Comparison of ENCODE assay signal across 8 cellular contexts in the genomic region with DNA sequence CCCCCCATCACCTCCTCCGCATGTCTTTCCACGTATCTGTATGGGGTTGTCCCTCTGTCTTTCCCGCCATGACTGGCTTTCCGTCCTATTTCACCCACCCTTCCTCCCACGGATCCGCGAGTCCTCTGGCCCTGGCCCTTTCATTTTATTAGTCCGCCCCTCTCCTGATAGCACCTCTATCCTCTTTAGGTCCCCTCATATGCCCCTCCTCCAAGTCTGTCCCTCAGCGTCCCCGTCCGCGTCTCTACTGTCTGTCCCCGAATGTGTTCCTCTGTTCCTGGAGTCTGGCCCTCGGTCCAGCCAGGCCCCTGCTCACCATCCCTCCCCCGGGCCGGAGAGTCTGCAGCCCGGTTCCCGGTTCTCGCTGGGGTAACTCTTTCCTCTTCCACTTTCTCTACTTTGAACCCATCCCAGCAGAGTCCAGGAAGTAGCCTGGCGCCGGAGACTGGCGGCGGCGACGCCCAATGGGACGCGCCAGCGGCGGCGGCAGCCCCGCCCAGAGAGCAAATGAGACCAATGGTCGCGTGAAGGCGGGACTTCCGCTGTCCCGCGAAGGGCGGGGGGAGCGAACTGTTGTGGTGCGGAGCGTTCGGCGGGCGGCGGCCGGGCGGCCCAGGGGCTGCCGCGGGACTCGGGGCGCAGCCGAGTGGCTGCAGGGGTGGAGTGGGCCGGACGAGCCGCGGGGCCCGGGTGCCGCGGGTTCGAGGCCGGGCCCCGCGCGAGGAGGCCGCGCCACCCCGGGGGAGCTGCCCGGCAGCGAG. TPM values are rescaled to one million over a fixed set of nuclear protein-coding genes. Genes with fewer than 3 reads are reported as not detected.
DNase-seq lines count a peak whose midpoint lies in the region; ATAC-seq and TF ChIP-seq lines count a peak whose summit lies in the region.

A gene with protein sequence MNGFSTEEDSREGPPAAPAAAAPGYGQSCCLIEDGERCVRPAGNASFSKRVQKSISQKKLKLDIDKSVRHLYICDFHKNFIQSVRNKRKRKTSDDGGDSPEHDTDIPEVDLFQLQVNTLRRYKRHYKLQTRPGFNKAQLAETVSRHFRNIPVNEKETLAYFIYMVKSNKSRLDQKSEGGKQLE (plus strand): TSS at position 576 of the 761 bp plus-strand sequence. CDS start 608 bp downstream, outside the sequence.

- H3K36me3 Mint-ChIP-seq in activated B cell treated with CpG ODN at 0.5 μM for 24 hours (ENCODE audit: low read depth), result peaks cover 34% of the 10 kb centered on the region
- peaks cover 5 to 26% (median 20%) of the 10 kb centered on the region in 3 donors for H3K36me3 Mint-ChIP-seq in immature natural killer cell

- H3K4me3 ChIP-seq in AG09309 (ENCODE audit: control insufficient read depth, low read depth, low read length), result peak within 1 kb of the TSS; percentile 57
- H3K4me3 ChIP-seq in cardiac fibroblast (replicated peaks in 1 of 2; ENCODE audit: low read depth in 2 of 2, low read length in 2 of 2), result peak within 1 kb of the TSS; percentile 74 to 94

- ATAC-seq in HG03175 (IDR thresholded peaks at IDR 0.05; ENCODE audit: unreplicated experiment) (peak; percentile 92), activated B cell treated with CpG ODN at 0.5 μM for 24 hours (ENCODE audit: low read depth) (peak; percentile 96)

- CTCF ChIA-PET in activated B cell treated with CpG ODN at 0.5 μM for 24 hours (lab: Charles Lee), result interaction anchor here (2.0 kb wide), 1 partner anchor 21 kb away, joined by 4 read pairs; no protein-coding TSS in a partner anchor

- H3K9me3 Mint-ChIP-seq in activated B cell treated with CpG ODN at 0.5 μM for 24 hours (no peaks in the 10 kb centered on the region), immature natural killer cell (no peaks in the 10 kb centered on the region)

- H3K4me1 Mint-ChIP-seq in activated B cell treated with CpG ODN at 0.5 μM for 24 hours, result peaks cover 47% of the 10 kb centered on the region
- peaks cover 55 to 76% of the 10 kb centered on the region in 2 donors for H3K4me1 Mint-ChIP-seq in immature natural killer cell

- intact Hi-C loops in activated B cell treated with CpG ODN at 0.5 μM for 24 hours (cut with micrococcal nuclease), result loop anchor here (1.0 to 10.0 kb wide), 8 partner anchors 14 to 495 kb away; a partner anchor contains a TSS

- peak; percentile 84 for TF ChIP-seq POLR2A in GM18951 (IDR thresholded peaks at IDR 0.05; ENCODE audit: extremely low read depth, insufficient read depth, insufficient read length)

- DNase-seq in AG09309 (ENCODE audit: low read depth) (peak; percentile 74), NCI-H345 (lab: John Stamatoyannopoulos, UW) (peak; percentile 96), activated B cell treated with CpG ODN at 0.5 μM for 24 hours (peak; percentile 97), cardiac fibroblast (ENCODE audit: low read depth in 2 of 2) (peak; percentile 92 to 96), immature natural killer cell (peak; percentile 97 to 98 (median 98)), smooth muscle cell of the brain vasculature (ENCODE audit: low read depth, low spot score) (peak; percentile 79)

- POLR2A ChIA-PET in activated B cell treated with CpG ODN at 0.5 μM for 24 hours (lab: Charles Lee), result no interaction called here

- in situ Hi-C loops in GM18951 (cut with MboI; ENCODE audit: low sequenced_read_pairs, unreplicated experiment), result no loop called here

- peak within 1 kb of the TSS; percentile 99 for H3K4me3 Mint-ChIP-seq in activated B cell treated with CpG ODN at 0.5 μM for 24 hours
- peak within 1 kb of the TSS; percentile 94 to 100 (median 99) for H3K4me3 Mint-ChIP-seq in immature natural killer cell

- H3K27ac Mint-ChIP-seq in activated B cell treated with CpG ODN at 0.5 μM for 24 hours (peak within 1 kb of the TSS; percentile 90), immature natural killer cell (peak within 1 kb of the TSS; percentile 91 to 98 (median 96))

- TF ChIP-seq CTCF in AG09309 (IDR thresholded peaks at IDR 0.05; ENCODE audit: control insufficient read depth, insufficient read depth, low read depth, low read length, missing control alignments) (no peak), activated B cell treated with CpG ODN at 0.5 μM for 24 hours (IDR thresholded peaks at IDR 0.05) (no peak), cardiac fibroblast (IDR thresholded peaks at IDR 0.05; ENCODE audit: low read depth, low read length) (no peak)

- H3K27me3 Mint-ChIP-seq in activated B cell treated with CpG ODN at 0.5 μM for 24 hours, result no peaks in the 10 kb centered on the region
- peaks cover 4 to 14% (median 6%) of the 10 kb centered on the region in 3 donors for H3K27me3 Mint-ChIP-seq in immature natural killer cell (ENCODE audit: low read depth in 3 of 3)

RNA-seq across cellular contexts. Expression of the gene that starts here (rescaled TPM):
- 26.4 and 28.9 TPM in 2 replicates for total RNA-seq in activated B cell treated with CpG ODN at 0.5 μM for 24 hours
- 10 to 100 TPM; 20.6 to 45.3 (median 27.1) TPM for polyA plus RNA-seq in immature natural killer cell

Comparison
In these comparisons a context has a peak if more than half of its experiments do, and no peak if none do; other contexts are left out.
1. Peak in every context shown above with its lines: DNase-seq, ATAC-seq and H3K4me3 ChIP-seq.